In genomic region chr16:1532081-1532760, GRCh38 we compare ENCODE assay signal across 11 cellular contexts. TPM values are rescaled to one million over a fixed set of nuclear protein-coding genes. Genes with fewer than 3 reads are reported as not detected.
DNase-seq lines count a peak whose midpoint lies in the region; ATAC-seq and TF ChIP-seq lines count a peak whose summit lies in the region.
"Had no signal": no experiment of that assay in that cellular context is flagged by ENCODE, and none has a peak within 500 bp of the region (broad histone marks: within the 10 kb centered on the region; RNA-seq: fewer than 3 reads in every experiment).

No MANE protein-coding gene starts in this region.

- H3K36me3 ChIP-seq in smooth muscle cell (ENCODE audit: low read depth), result no peaks in the 10 kb centered on the region

- no peak for ATAC-seq in GM21515 (IDR thresholded peaks at IDR 0.05; ENCODE audit: unreplicated experiment)
- ATAC-seq in GM19023 (IDR thresholded peaks at IDR 0.05; ENCODE audit: unreplicated experiment), result no peak
- ATAC-seq in foreskin keratinocyte, result no peak
- no peak for ATAC-seq in HG03175 (IDR thresholded peaks at IDR 0.05; ENCODE audit: unreplicated experiment)

- TF ChIP-seq CTCF in smooth muscle cell (IDR thresholded peaks at IDR 0.05; ENCODE audit: borderline replicate concordance, insufficient read depth, poor library complexity, severe bottlenecking) (no peak), foreskin keratinocyte (conservative IDR thresholded peaks at IDR 0.05) (no peak)

- H3K27ac ChIP-seq in adipose tissue (ENCODE audit: low read depth, low read length) (peak overlapping the region; percentile 83), smooth muscle cell (ENCODE audit: low read depth) (peak overlapping the region; percentile 22), foreskin keratinocyte (no peak overlapping the region)
- H3K27ac ChIP-seq: KMS-11 had no signal

- H3F3A ChIP-seq in smooth muscle cell (ENCODE audit: low read depth), result peaks cover 4% of the 10 kb centered on the region

- H3K9ac ChIP-seq in smooth muscle cell (ENCODE audit: low read depth), result no peak overlapping the region
- H3K9ac ChIP-seq: KMS-11 had no signal

- H3K79me2 ChIP-seq in smooth muscle cell (ENCODE audit: low read depth), result peaks cover 22% of the 10 kb centered on the region

- H3K27me3 ChIP-seq in smooth muscle cell (ENCODE audit: low read depth), result no peaks in the 10 kb centered on the region
- peaks cover 4% of the 10 kb centered on the region for H3K27me3 ChIP-seq in foreskin keratinocyte

- H3K9me3 ChIP-seq in smooth muscle cell (replicated peaks; ENCODE audit: low read depth), result no peaks in the 10 kb centered on the region

- H4K20me1 ChIP-seq in smooth muscle cell (ENCODE audit: low read depth), result no peaks in the 10 kb centered on the region

- WGBS in adipose tissue, 3 donors, result 53 to 75% (median 58%) methylated on average over 28 of the region's 28 CpGs
- 73% methylated on average over 27 of the region's 28 CpGs for WGBS in smooth muscle cell (ENCODE audit: low lambda C conversion rate)

- no peak overlapping the region for H2AFZ ChIP-seq in smooth muscle cell (ENCODE audit: low read depth)

- H3K4me3 ChIP-seq in smooth muscle cell, result no peak overlapping the region

- H3K4me2 ChIP-seq in smooth muscle cell, result peak overlapping the region; percentile 11
- H3K4me2 ChIP-seq: KMS-11 had no signal

- DNase-seq in GM04504 (ENCODE audit: low read depth) (peak; percentile 41), iris pigment epithelial cell (ENCODE audit: low read depth) (peak; percentile 35), smooth muscle cell (lab: John Stamatoyannopoulos, UW; ENCODE audit: unreplicated experiment) (no peak), foreskin keratinocyte (no peak)
- DNase-seq: NCI-H748 treated with DMSO at 0.1 percent for 48 hours had no signal

- H3K4me1 ChIP-seq in smooth muscle cell (ENCODE audit: low read depth) (no peaks in the 10 kb centered on the region), foreskin keratinocyte (peaks cover 19% of the 10 kb centered on the region)

RNA-seq across cellular contexts. Expression of gene TMEM204, which starts 1.2 kb away (rescaled TPM):
- 10 to 100 TPM; 15.1 to 48.6 (median 39.8) TPM for polyA plus RNA-seq in adipose tissue
- total RNA-seq in smooth muscle cell, result 0.31 and 0.90 TPM in 2 replicates
- 3.0 and 4.2 TPM in 2 replicates for polyA plus RNA-seq in smooth muscle cell
- total RNA-seq in foreskin keratinocyte, result 4.1 and 10.7 TPM in 2 replicates
- polyA plus RNA-seq in foreskin keratinocyte, result 4.8 and 12.2 TPM in 2 replicates

RNA-seq across cellular contexts. Expression of gene TELO2, which starts 39.1 kb away (rescaled TPM):
- polyA plus RNA-seq in adipose tissue (10 to 100 TPM; 29.7 to 47.7 (median 39.2) TPM), smooth muscle cell (22.9 and 25.1 TPM in 2 replicates), foreskin keratinocyte (39.8 and 44.7 TPM in 2 replicates)
- total RNA-seq in smooth muscle cell (4.8 and 6.5 TPM in 2 replicates), foreskin keratinocyte (36.4 and 37.9 TPM in 2 replicates)

RNA-seq across cellular contexts. Expression of gene PTX4, which starts 43.5 kb away (rescaled TPM):
- polyA plus RNA-seq in adipose tissue (under 1 TPM in 1 of 3 donors, not detected in 2; 0.07 TPM), smooth muscle cell (not detected in 2 replicates), foreskin keratinocyte (not detected in 2 replicates)
- total RNA-seq in smooth muscle cell (not detected in 2 replicates), foreskin keratinocyte (not detected in 2 replicates)
- total RNA-seq: osteoblast had no signal

RNA-seq across cellular contexts. Expression of gene CLCN7, which starts 57.4 kb away (rescaled TPM):
- polyA plus RNA-seq in adipose tissue (10 to 100 TPM; 31.5 to 51.7 (median 33.9) TPM), smooth muscle cell (45.2 and 59.9 TPM in 2 replicates), foreskin keratinocyte (25.2 and 28.2 TPM in 2 replicates)
- total RNA-seq in smooth muscle cell (15.6 and 25.9 TPM in 2 replicates), foreskin keratinocyte (32.2 and 37.7 TPM in 2 replicates)

Comparison
In these comparisons a context has a peak if more than half of its experiments do, and no peak if none do; other contexts are left out.
1. DNase-seq: peak in GM04504 (single experiment) and iris pigment epithelial cell (single experiment); none in smooth muscle cell (single experiment) and foreskin keratinocyte (0 of 2).